Comparison of ENCODE assay signal across 8 cellular contexts in the genomic region with DNA sequence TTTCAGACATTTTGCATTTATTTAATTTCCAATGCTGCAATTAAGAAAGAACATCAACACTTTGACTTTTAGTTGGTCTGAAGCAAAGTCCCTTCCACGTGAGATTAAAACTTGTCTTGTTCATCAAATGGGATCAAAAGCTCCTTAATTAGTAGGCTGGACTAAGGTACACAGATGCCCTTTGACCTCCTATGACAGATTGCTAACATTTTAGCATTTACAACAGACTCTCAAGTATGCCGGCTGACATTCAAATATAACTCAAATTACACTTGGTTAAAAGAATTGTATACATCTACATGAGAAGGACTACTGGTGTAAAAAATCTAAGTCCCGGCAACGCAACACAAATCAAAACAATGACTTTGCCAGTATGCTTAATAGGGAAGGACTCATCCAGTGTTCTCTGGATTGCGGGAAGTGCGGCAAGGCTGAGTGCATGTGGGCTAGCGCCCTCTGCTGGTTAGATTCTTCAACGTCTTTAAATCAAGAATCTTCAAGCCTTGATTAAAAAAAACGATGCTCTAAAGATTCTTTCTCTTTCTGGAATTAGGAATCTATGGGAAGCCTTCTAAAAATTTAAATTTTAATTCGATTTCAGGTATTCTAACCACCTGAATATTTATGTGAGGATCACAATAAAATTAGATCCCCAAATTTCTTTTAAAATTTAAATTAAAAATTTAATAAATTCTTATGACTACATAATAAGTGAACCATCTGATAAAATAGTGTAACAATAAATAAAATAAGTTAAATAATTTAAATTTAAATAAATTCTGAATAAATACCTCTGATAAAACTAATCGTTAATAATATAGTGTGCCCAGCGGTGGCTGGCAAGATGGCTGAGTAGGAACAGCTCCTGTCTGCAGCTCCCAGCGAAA.
A peak's percentile ranks its signal among the peaks of the same experiment; 100 is the strongest.
DNase-seq lines count a peak whose midpoint lies in the region; ATAC-seq and TF ChIP-seq lines count a peak whose summit lies in the region.

No MANE protein-coding gene starts in this region.

- H3K4me2 ChIP-seq in Karpas-422 (ENCODE audit: low read depth, low read length, poor library complexity, severe bottlenecking) (no peak overlapping the region), OCI-LY7 (ENCODE audit: low read length) (no peak overlapping the region; the same call in 1 of the 2 replicates)

- H3K9me3 Mint-ChIP-seq in CD14-positive monocyte: no peaks in the 10 kb centered on the region

- H3K9ac ChIP-seq in Karpas-422 (ENCODE audit: low read length): no peak overlapping the region

- no peaks in the 10 kb centered on the region for H4K20me1 ChIP-seq in Karpas-422 (ENCODE audit: insufficient read depth, low read depth, low read length)
- H4K20me1 ChIP-seq in OCI-LY7 (ENCODE audit: insufficient read depth, low read length): no peaks in the 10 kb centered on the region

- intact Hi-C loops in CD14-positive monocyte (cut with micrococcal nuclease): no loop called here
- intact Hi-C loops in OCI-LY7 (cut with micrococcal nuclease; ENCODE audit: unreplicated experiment): loop anchor here (5.0 kb wide), 1 partner anchor 1176 kb away; no protein-coding TSS in a partner anchor

- H2AFZ ChIP-seq in Karpas-422 (ENCODE audit: low read length): peak overlapping the region; percentile 60
- no peak overlapping the region for H2AFZ ChIP-seq in OCI-LY7 (ENCODE audit: low read length)

- no peaks in the 10 kb centered on the region for H3K27me3 ChIP-seq in Karpas-422 (ENCODE audit: low read length)

- DNase-seq in CD14-positive monocyte (ENCODE audit: low spot score): no peak
- peak; percentile 82 for DNase-seq in Karpas-422
- DNase-seq in OCI-LY7 (ENCODE audit: low spot score): peak; percentile 48
- peak; percentile 12 for DNase-seq in activated gamma-delta T cell treated with anti-CD3 and anti-CD28 coated beads, Interleukin-2, amount 50 U/mL, for 16 hours (ENCODE audit: low read depth)
- peak; percentile 64 for DNase-seq in globus pallidus (ENCODE audit: low spot score)
- DNase-seq in occipital lobe (lab: John Stamatoyannopoulos, UW): peak; percentile 31
- DNase-seq in cortex of kidney (lab: John Stamatoyannopoulos, UW): no peak

- no peaks in the 10 kb centered on the region for H3K27me3 Mint-ChIP-seq in CD14-positive monocyte (ENCODE audit: low read depth in 3 of 3)

- H3K9me2 ChIP-seq in Karpas-422 (replicated peaks; ENCODE audit: insufficient read depth, low read length) (no peaks in the 10 kb centered on the region), OCI-LY7 (ENCODE audit: insufficient read depth, low read length) (no peaks in the 10 kb centered on the region)

- H3K4me1 Mint-ChIP-seq in CD14-positive monocyte: no peaks in the 10 kb centered on the region

- H3K36me3 ChIP-seq in Karpas-422 (ENCODE audit: insufficient read depth, low read length): no peaks in the 10 kb centered on the region
- no peaks in the 10 kb centered on the region for H3K36me3 ChIP-seq in OCI-LY7 (ENCODE audit: insufficient read depth, low read length)

- H3K4me3 Mint-ChIP-seq in CD14-positive monocyte: no peak overlapping the region

- peak; percentile 87 for ATAC-seq in GM19351 (IDR thresholded peaks at IDR 0.05; ENCODE audit: unreplicated experiment)

- H3K9me3 ChIP-seq in Karpas-422 (ENCODE audit: low read length): no peaks in the 10 kb centered on the region
- H3K9me3 ChIP-seq in OCI-LY7 (ENCODE audit: low read length): no peaks in the 10 kb centered on the region

- H3K27ac Mint-ChIP-seq in CD14-positive monocyte: no peak overlapping the region

- H3K36me3 Mint-ChIP-seq in CD14-positive monocyte: no peaks in the 10 kb centered on the region

- POLR2A ChIA-PET in OCI-LY7 (lab: Charles Lee): interaction anchor here (0.5 to 0.6 kb wide), 3 partner anchors 14 to 536 kb away, joined by 3 to 5 read pairs (median 3); no protein-coding TSS in a partner anchor

- no peaks in the 10 kb centered on the region for H3K79me2 ChIP-seq in Karpas-422 (ENCODE audit: low read length)
- no peaks in the 10 kb centered on the region for H3K79me2 ChIP-seq in OCI-LY7 (ENCODE audit: insufficient read depth, low read depth, low read length)

- CTCF ChIA-PET in OCI-LY7 (lab: Charles Lee; ENCODE audit: unreplicated experiment): no interaction called here

- H3K4me3 ChIP-seq in Karpas-422 (ENCODE audit: low read length) (no peak overlapping the region), OCI-LY7 (ENCODE audit: low read depth, low read length, poor library complexity, severe bottlenecking) (no peak overlapping the region)

- TF ChIP-seq CTCF in CD14-positive monocyte (IDR thresholded peaks at IDR 0.05) (peak; percentile 86), OCI-LY7 (conservative IDR thresholded peaks at IDR 0.05; ENCODE audit: low read length) (peak; percentile 88)

- H3K4me1 ChIP-seq in Karpas-422 (ENCODE audit: low read length): no peaks in the 10 kb centered on the region
- H3K4me1 ChIP-seq in OCI-LY7 (ENCODE audit: insufficient read depth, low read length, poor library complexity, severe bottlenecking): no peaks in the 10 kb centered on the region

- BruUV-seq in OCI-LY7 (replicated peaks; lab: Mats Ljungman, UMichigan): no TSS peak

- no peak overlapping the region for H3K27ac ChIP-seq in Karpas-422 (ENCODE audit: low read length)
- H3K27ac ChIP-seq in OCI-LY7 (ENCODE audit: low read depth, low read length, poor library complexity, severe bottlenecking): no peak overlapping the region

Comparison
In these comparisons a context has a peak if more than half of its experiments do, and no peak if none do; other contexts are left out.
1. DNase-seq: peak in Karpas-422 (single experiment), OCI-LY7 (single experiment), activated gamma-delta T cell treated with anti-CD3 and anti-CD28 coated beads, Interleukin-2, amount 50 U/mL, for 16 hours (single experiment), globus pallidus (single experiment) and occipital lobe (single experiment); none in CD14-positive monocyte (single experiment) and cortex of kidney (single experiment).